2 cellular contexts compared by ENCODE assay signal in genomic region chr19:50792246-50792851, GRCh38.
TF ChIP-seq lines count a peak whose summit lies in the region.

No MANE protein-coding gene starts in this region.

TF ChIP-seq in HepG2, 621 proteins besides CTCF, POLR2A, EP300 and RAD21:
- 0 out of 2 replicates have a peak, but pooled peaks have one; percentile 16 for TF ChIP-seq ZMYM3 (CRISPR knock-in tag; IDR thresholded peaks at IDR 0.05)
- TF ChIP-seq REXO4 (CRISPR knock-in tag; IDR thresholded peaks at IDR 0.05; ENCODE audit: borderline replicate concordance), result no peak
- peak; percentile 90 for TF ChIP-seq ZNF629 (CRISPR knock-in tag; conservative IDR thresholded peaks at IDR 0.05)
- no peak for TF ChIP-seq GATAD2A (CRISPR knock-in tag; IDR thresholded peaks at IDR 0.05)
- TF ChIP-seq ZNF468 (CRISPR knock-in tag; IDR thresholded peaks at IDR 0.05), result no peak
- no peak for TF ChIP-seq ZBTB1 (CRISPR knock-in tag; IDR thresholded peaks at IDR 0.05; ENCODE audit: borderline replicate concordance)
- TF ChIP-seq POLR2AphosphoS2 (IDR thresholded peaks at IDR 0.05; ENCODE audit: low read depth, low read length), result peak; percentile 76; the same call in 1 of the 2 replicates
- no peak for TF ChIP-seq HBP1 (CRISPR knock-in tag; IDR thresholded peaks at IDR 0.05; ENCODE audit: low read depth)
- no peak for TF ChIP-seq NFIB (CRISPR knock-in tag; IDR thresholded peaks at IDR 0.05; ENCODE audit: borderline replicate concordance)
- TF ChIP-seq ZNF879 (CRISPR knock-in tag; IDR thresholded peaks at IDR 0.05), result no peak

TF ChIP-seq in GM12878, 131 proteins besides CTCF, POLR2A, EP300 and RAD21:
- no peak for TF ChIP-seq TCF7 (IDR thresholded peaks at IDR 0.05; ENCODE audit: borderline replicate concordance)
- TF ChIP-seq POLR2AphosphoS5 (IDR thresholded peaks at IDR 0.05; ENCODE audit: low read length), result peak; percentile 38
